ENCODE assay signal across 19 cellular contexts in the genomic region with DNA sequence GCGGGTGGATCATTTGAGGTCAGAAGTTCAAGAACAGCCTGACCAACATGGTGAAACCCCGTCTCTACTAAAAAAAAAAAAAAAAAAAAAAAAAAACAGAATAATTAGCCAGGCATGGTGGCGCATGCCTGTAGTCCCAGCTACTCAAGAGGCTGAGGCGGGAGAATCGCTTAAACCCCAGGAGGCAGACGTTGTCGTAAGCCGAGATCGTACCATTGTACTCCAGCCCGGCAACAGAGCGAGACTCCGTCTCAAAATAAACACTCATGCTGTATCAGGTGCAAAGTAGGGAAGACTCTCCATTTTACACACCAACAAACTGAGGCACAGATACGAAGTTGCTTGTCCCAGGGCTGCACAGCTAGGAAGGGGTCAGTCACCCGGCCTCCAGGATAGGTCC. TPM values are rescaled to one million over a fixed set of nuclear protein-coding genes. Genes with fewer than 3 reads are reported as not detected.
DNase-seq lines count a peak whose midpoint lies in the region; ATAC-seq and TF ChIP-seq lines count a peak whose summit lies in the region.
"Had no signal": no experiment of that assay in that cellular context is flagged by ENCODE, and none has a peak within 500 bp of the region (broad histone marks: within the 10 kb centered on the region; RNA-seq: fewer than 3 reads in every experiment).

No MANE protein-coding gene starts in this region.

- H3K79me2 ChIP-seq in GM23338 (replicated peaks; ENCODE audit: insufficient read depth) (no peaks in the 10 kb centered on the region), neural progenitor cell (ENCODE audit: low read depth) (no peaks in the 10 kb centered on the region)

- H3F3A ChIP-seq in GM23338 (replicated peaks; ENCODE audit: low read depth) (no peaks in the 10 kb centered on the region), neural progenitor cell (ENCODE audit: low read depth) (no peaks in the 10 kb centered on the region)

- ATAC-seq in GM23338 (peak; percentile 44), GM21737 (IDR thresholded peaks at IDR 0.05; ENCODE audit: unreplicated experiment) (no peak)
- ATAC-seq: HepG2, T-helper 17 cell had no signal

- H3K27me3 Mint-ChIP-seq in GM23338 (ENCODE audit: insufficient read depth, low read depth, poor library complexity): peaks cover 8% of the 10 kb centered on the region
- H3K27me3 Mint-ChIP-seq in neural progenitor cell (ENCODE audit: insufficient read depth, low read depth): peaks cover 32% of the 10 kb centered on the region
- H3K27me3 Mint-ChIP-seq: CD4-positive, CD25-positive, alpha-beta regulatory T cell had no signal

- H3K27ac Mint-ChIP-seq in GM23338: no peak overlapping the region
- no peak overlapping the region for H3K27ac Mint-ChIP-seq in neural progenitor cell
- H3K27ac Mint-ChIP-seq: T-helper 17 cell had no signal

- no peaks in the 10 kb centered on the region; the same call in 2 of the 3 replicates for H3K9me3 Mint-ChIP-seq in GM23338
- H3K9me3 Mint-ChIP-seq in neural progenitor cell: no peaks in the 10 kb centered on the region
- H3K9me3 Mint-ChIP-seq: H9 had no signal

- DNase-seq in NCI-H1436 (lab: John Stamatoyannopoulos, UW) (peak; percentile 60), NCI-H1436 treated with DMSO at 0.1 percent for 48 hours (lab: John Stamatoyannopoulos, UW) (no peak), GM23338 (ENCODE audit: low spot score) (no peak), NCI-H2171 treated with DMSO at 0.1 percent for 48 hours (lab: John Stamatoyannopoulos, UW) (peak; percentile 87), neural progenitor cell (ENCODE audit: low spot score) (peak; percentile 43), epidermal melanocyte (ENCODE audit: insufficient read length, low spot score) (no peak)
- DNase-seq: BE2C; CD4-positive, CD25-positive, alpha-beta regulatory T cell; H9; KBM-7; NCI-H1930; NK-92 treated with Interleukin-12 subunit alpha and Interleukin-12 subunit beta, amount 100 ng/mL, for 24 hours; SHP77 treated with DMSO at 0.1 percent for 48 hours; SW 1271; T-helper 17 cell had no signal

- no peaks in the 10 kb centered on the region for H3K9me2 ChIP-seq in GM23338 (ENCODE audit: insufficient read depth)

- no peak overlapping the region for H3K9ac ChIP-seq in neural progenitor cell

- H3K4me2 ChIP-seq in GM23338 (no peak overlapping the region), neural progenitor cell (no peak overlapping the region)

- peak overlapping the region; percentile 76 for H2AFZ ChIP-seq in GM23338
- no peak overlapping the region for H2AFZ ChIP-seq in neural progenitor cell (replicated peaks)

- no peak overlapping the region for H3K4me3 ChIP-seq in GM23338
- no peak overlapping the region for H3K4me3 ChIP-seq in neural progenitor cell
- H3K4me3 ChIP-seq: SK-N-MC had no signal

- H3K4me1 Mint-ChIP-seq in GM23338: peaks cover 6% of the 10 kb centered on the region; the same call in 1 of the 3 replicates
- peaks cover 7% of the 10 kb centered on the region for H3K4me1 Mint-ChIP-seq in neural progenitor cell
- H3K4me1 Mint-ChIP-seq: CD4-positive, CD25-positive, alpha-beta regulatory T cell; T-helper 17 cell had no signal

- H3K9me3 ChIP-seq in neural progenitor cell (ENCODE audit: low read depth): no peaks in the 10 kb centered on the region
- H3K9me3 ChIP-seq: BE2C had no signal

- no peaks in the 10 kb centered on the region for H4K20me1 ChIP-seq in GM23338 (replicated peaks; ENCODE audit: insufficient read depth)
- H4K20me1 ChIP-seq in neural progenitor cell (ENCODE audit: low read depth): no peaks in the 10 kb centered on the region

- no peak overlapping the region for H3K27ac ChIP-seq in GM23338 (ENCODE audit: low read depth)
- H3K27ac ChIP-seq in neural progenitor cell: no peak overlapping the region
- H3K27ac ChIP-seq: RWPE1, SK-N-MC had no signal

- H3K36me3 ChIP-seq in GM23338 (ENCODE audit: insufficient read depth) (no peaks in the 10 kb centered on the region), neural progenitor cell (no peaks in the 10 kb centered on the region)
- H3K36me3 ChIP-seq: BE2C had no signal

- H3K27me3 ChIP-seq in GM23338 (ENCODE audit: insufficient read depth) (no peaks in the 10 kb centered on the region), neural progenitor cell (peaks cover 5% of the 10 kb centered on the region)
- H3K27me3 ChIP-seq: BE2C had no signal

- H3K4me1 ChIP-seq in GM23338 (ENCODE audit: insufficient read depth) (no peaks in the 10 kb centered on the region; the same call in none of the 2 replicates), neural progenitor cell (no peaks in the 10 kb centered on the region)
- H3K4me1 ChIP-seq: BE2C had no signal

- H3K36me3 Mint-ChIP-seq in GM23338 (ENCODE audit: low read depth) (no peaks in the 10 kb centered on the region), neural progenitor cell (no peaks in the 10 kb centered on the region)

- H3K4me3 Mint-ChIP-seq in GM23338: no peak overlapping the region
- H3K4me3 Mint-ChIP-seq in neural progenitor cell: no peak overlapping the region
- H3K4me3 Mint-ChIP-seq: CD4-positive, CD25-positive, alpha-beta regulatory T cell; T-helper 17 cell had no signal

- no peak for TF ChIP-seq CTCF in GM23338 (conservative IDR thresholded peaks at IDR 0.05; ENCODE audit: low read depth in 2 of 2)
- TF ChIP-seq CTCF in neural progenitor cell (IDR thresholded peaks at IDR 0.05): no peak

TF ChIP-seq in GM23338, 12 proteins besides CTCF, POLR2A, EP300 and RAD21 (continues in another document):
- TF ChIP-seq CREB1 (CRISPR knock-in tag; IDR thresholded peaks at IDR 0.05; ENCODE audit: low read depth) (no peak), STAT1 (IDR thresholded peaks at IDR 0.05; ENCODE audit: unreplicated experiment) (no peak), EZH2phosphoT487 (IDR thresholded peaks at IDR 0.05; ENCODE audit: unreplicated experiment) (no peak), ZNF462 (CRISPR knock-in tag; IDR thresholded peaks at IDR 0.05) (no peak)

RNA-seq across cellular contexts. Expression of gene TLE6, which starts 15.6 kb away (rescaled TPM):
- 0.70 and 2.4 TPM in 2 replicates for total RNA-seq in GM23338 (2014; rRNA removed; shearing (Covaris generic))
- 1.3 and 2.4 TPM in 2 replicates for polyA plus RNA-seq in GM23338 (2016; fragmentation: Nextera tagmentation; extraction: Ambion mirVana)
- total RNA-seq in neural progenitor cell (ENCODE audit: low replicate concordance): 0.22 and 1.8 TPM in 2 replicates
- total RNA-seq: CD4-positive, CD25-positive, alpha-beta regulatory T cell had no signal
- polyA plus RNA-seq: CD4-positive, CD25-positive, alpha-beta regulatory T cell had no signal

RNA-seq across cellular contexts. Expression of gene TLE2, which starts 36.1 kb away (rescaled TPM):
- 21.3 and 22.8 TPM in 2 replicates for total RNA-seq in GM23338 (2014; rRNA removed; shearing (Covaris generic))
- 5.2 and 5.6 TPM in 2 replicates for polyA plus RNA-seq in GM23338 (2016; fragmentation: Nextera tagmentation; extraction: Ambion mirVana)
- total RNA-seq in neural progenitor cell (ENCODE audit: low replicate concordance): 1.1 TPM in 1 of 2 replicates, not detected in the other

RNA-seq across cellular contexts. Expression of gene ZNF77, which starts 48.2 kb away (rescaled TPM):
- 4.1 and 4.5 TPM in 2 replicates for total RNA-seq in GM23338 (2014; rRNA removed; shearing (Covaris generic))
- 3.3 and 3.7 TPM in 2 replicates for polyA plus RNA-seq in GM23338 (2016; fragmentation: Nextera tagmentation; extraction: Ambion mirVana)
- 6.2 and 6.5 TPM in 2 replicates for total RNA-seq in neural progenitor cell (ENCODE audit: low replicate concordance)

Comparison
In these comparisons a context has a peak if more than half of its experiments do, and no peak if none do; other contexts are left out.
1. DNase-seq: peak in NCI-H1436 (single experiment), NCI-H2171 treated with DMSO at 0.1 percent for 48 hours (single experiment) and neural progenitor cell (single experiment); none in NCI-H1436 treated with DMSO at 0.1 percent for 48 hours (single experiment), GM23338 (single experiment) and epidermal melanocyte (single experiment).
2. RNA of gene TLE2, which starts 36.1 kb away (total RNA-seq): 21.3 to 22.8 TPM in GM23338; 1.1 TPM in neural progenitor cell; every median in the first group is over 10 times any median in the second.